Comparison of ENCODE assay signal across 9 cellular contexts in the genomic region with DNA sequence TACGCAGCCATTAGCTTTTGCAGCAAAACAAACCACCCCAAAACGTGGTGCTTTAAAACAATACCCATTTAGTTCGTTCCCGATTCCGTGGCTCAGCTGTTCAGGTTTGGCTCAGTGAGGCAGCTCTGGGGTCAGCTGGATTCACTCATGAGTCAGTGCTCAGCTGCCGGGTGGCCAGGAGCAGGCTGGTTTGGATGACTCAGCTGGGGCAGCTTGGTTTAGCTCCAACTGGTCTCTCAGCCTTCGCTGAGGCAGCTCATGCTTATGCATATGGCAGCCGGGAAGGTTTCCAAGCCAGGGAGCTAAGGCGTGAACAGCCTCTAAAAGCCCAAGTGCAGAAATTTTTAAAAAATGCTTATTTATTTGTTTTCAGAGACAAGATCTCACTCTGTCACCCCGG. TPM values are rescaled to one million over a fixed set of nuclear protein-coding genes. Genes with fewer than 3 reads are reported as not detected.
DNase-seq lines count a peak whose midpoint lies in the region; ATAC-seq and TF ChIP-seq lines count a peak whose summit lies in the region.
"Had no signal": no experiment of that assay in that cellular context is flagged by ENCODE, and none has a peak within 500 bp of the region (broad histone marks: within the 10 kb centered on the region; RNA-seq: fewer than 3 reads in every experiment).

No MANE protein-coding gene starts in this region.

- ATAC-seq in heart left ventricle (peak; percentile 80 to 99 (median 96)), HG03457 (IDR thresholded peaks at IDR 0.05; ENCODE audit: unreplicated experiment) (no peak), GM19467 (IDR thresholded peaks at IDR 0.05; ENCODE audit: unreplicated experiment) (no peak)
- no peak for ATAC-seq in stimulated activated effector memory CD8-positive, alpha-beta T cell treated with anti-CD3 and anti-CD28 coated beads, Interleukin-12 subunit alpha, Interleukin-12 subunit beta, amount 100 ng/mL, for 72 hours

- H3K27ac ChIP-seq in adrenal gland (no peak overlapping the region), heart left ventricle (peak overlapping the region in 1 of 12 donors; percentile 17), rectal smooth muscle tissue (ENCODE audit: low read depth, low read length) (peak overlapping the region; percentile 57)

- WGBS in adrenal gland, 4 donors: 29 to 57% (median 43%) methylated on average over 8 to 10 of the region's 10 CpGs
- WGBS in heart left ventricle, 4 donors: 69 to 81% (median 76%) methylated on average over 10 of the region's 10 CpGs

- TF ChIP-seq POLR2A in adrenal gland (IDR thresholded peaks at IDR 0.05): no peak
- TF ChIP-seq POLR2A in heart left ventricle (IDR thresholded peaks at IDR 0.05): no peak

- DNase-seq in Daoy (ENCODE audit: low read depth) (peak; percentile 90), adrenal gland (peak; percentile 83 to 96 (median 92)), heart left ventricle (peak; percentile 72 to 90 (median 88)), NOMO-1 (lab: John Stamatoyannopoulos, UW; ENCODE audit: unreplicated experiment in 2 of 2) (no peak)
- no peak for DNase-seq in stimulated activated effector memory CD8-positive, alpha-beta T cell treated with anti-CD3 and anti-CD28 coated beads, Interleukin-12 subunit alpha, Interleukin-12 subunit beta, amount 100 ng/mL, for 72 hours (ENCODE audit: low spot score in 2 of 2)
- DNase-seq: activated gamma-delta T cell had no signal

- H3K9ac ChIP-seq in rectal smooth muscle tissue (ENCODE audit: low read length): no peak overlapping the region

- TF ChIP-seq CTCF in adrenal gland (IDR thresholded peaks at IDR 0.05) (no peak), heart left ventricle (IDR thresholded peaks at IDR 0.05) (no peak)

- H3K4me1 Mint-ChIP-seq in stimulated activated effector memory CD8-positive, alpha-beta T cell treated with anti-CD3 and anti-CD28 coated beads, Interleukin-12 subunit alpha, Interleukin-12 subunit beta, amount 100 ng/mL, for 72 hours: no peaks in the 10 kb centered on the region

- H3K4me3 ChIP-seq in adrenal gland: no peak overlapping the region
- no peak overlapping the region for H3K4me3 ChIP-seq in heart left ventricle
- no peak overlapping the region for H3K4me3 ChIP-seq in rectal smooth muscle tissue (ENCODE audit: low read length)

- H3K36me3 ChIP-seq in adrenal gland (replicated peaks in 1 of 2): no peaks in the 10 kb centered on the region
- H3K36me3 ChIP-seq in heart left ventricle: no peaks in the 10 kb centered on the region
- no peaks in the 10 kb centered on the region for H3K36me3 ChIP-seq in rectal smooth muscle tissue (ENCODE audit: control insufficient read depth, insufficient read depth, low read length)

- H3K27me3 ChIP-seq in adrenal gland (no peaks in the 10 kb centered on the region), heart left ventricle (no peaks in the 10 kb centered on the region), rectal smooth muscle tissue (ENCODE audit: control insufficient read depth, insufficient read depth, low read length) (no peaks in the 10 kb centered on the region)

- no peaks in the 10 kb centered on the region for H3K36me3 Mint-ChIP-seq in stimulated activated effector memory CD8-positive, alpha-beta T cell treated with anti-CD3 and anti-CD28 coated beads, Interleukin-12 subunit alpha, Interleukin-12 subunit beta, amount 100 ng/mL, for 72 hours

- H3K9me3 ChIP-seq in adrenal gland (replicated peaks in 1 of 3) (no peaks in the 10 kb centered on the region), heart left ventricle (no peaks in the 10 kb centered on the region)

- H3K27ac Mint-ChIP-seq in stimulated activated effector memory CD8-positive, alpha-beta T cell treated with anti-CD3 and anti-CD28 coated beads, Interleukin-12 subunit alpha, Interleukin-12 subunit beta, amount 100 ng/mL, for 72 hours: no peak overlapping the region

- intact Hi-C loops in adrenal gland (cut with DNase I) (no loop called here), heart left ventricle (cut with DNase I) (no loop called here)

- no peak overlapping the region for H3K4me3 Mint-ChIP-seq in stimulated activated effector memory CD8-positive, alpha-beta T cell treated with anti-CD3 and anti-CD28 coated beads, Interleukin-12 subunit alpha, Interleukin-12 subunit beta, amount 100 ng/mL, for 72 hours

- H3K4me1 ChIP-seq in adrenal gland (replicated peaks in 1 of 2): no peaks in the 10 kb centered on the region
- H3K4me1 ChIP-seq in heart left ventricle: peaks cover 0 to 14% (median 4%) of the 10 kb centered on the region in 12 donors
- H3K4me1 ChIP-seq in rectal smooth muscle tissue (ENCODE audit: control insufficient read depth, insufficient read depth, low read length): peaks cover 10% of the 10 kb centered on the region

- H3K9me3 Mint-ChIP-seq in stimulated activated effector memory CD8-positive, alpha-beta T cell treated with anti-CD3 and anti-CD28 coated beads, Interleukin-12 subunit alpha, Interleukin-12 subunit beta, amount 100 ng/mL, for 72 hours: no peaks in the 10 kb centered on the region

RNA-seq across cellular contexts. Expression of a gene that starts 13.3 kb away (rescaled TPM):
- 74.0 and 88.6 TPM in 2 replicates for total RNA-seq in Daoy (2014; rRNA removed; shearing (Covaris generic))
- total RNA-seq in adrenal gland (100 to 1,000 TPM in 7 of 8 donors, 10 to 100 TPM in 1; 89.4 to 266 (median 185) TPM), heart left ventricle (100 to 1,000 TPM; 216 to 475 (median 264) TPM)
- polyA plus RNA-seq in adrenal gland (100 to 1,000 TPM; 166 to 202 (median 166) TPM), heart left ventricle (100 to 1,000 TPM; 302 to 477 TPM)

Comparison
In these comparisons a context has a peak if more than half of its experiments do, and no peak if none do; other contexts are left out.
1. DNase-seq: peak in Daoy (single experiment), adrenal gland (7 of 7) and heart left ventricle (5 of 5); none in NOMO-1 (0 of 2) and stimulated activated effector memory CD8-positive, alpha-beta T cell treated with anti-CD3 and anti-CD28 coated beads, Interleukin-12 subunit alpha, Interleukin-12 subunit beta, amount 100 ng/mL, for 72 hours (0 of 2).
2. ATAC-seq: peak in heart left ventricle (4 of 4); none in HG03457 (single experiment), GM19467 (single experiment) and stimulated activated effector memory CD8-positive, alpha-beta T cell treated with anti-CD3 and anti-CD28 coated beads, Interleukin-12 subunit alpha, Interleukin-12 subunit beta, amount 100 ng/mL, for 72 hours (single experiment).